Comparison of ENCODE assay signal across 8 cellular contexts in genomic region chr10:15405319-15405718, GRCh38. TPM values are rescaled to one million over a fixed set of nuclear protein-coding genes. Genes with fewer than 3 reads are reported as not detected.
"Had no signal": no experiment of that assay in that cellular context is flagged by ENCODE, and none has a peak within 500 bp of the region (broad histone marks: within the 10 kb centered on the region; RNA-seq: fewer than 3 reads in every experiment).

No MANE protein-coding gene starts in this region.

- H3K9ac ChIP-seq: KMS-11 had no signal

- ATAC-seq: HepG2 had no signal

- H3K4me2 ChIP-seq: KMS-11 had no signal

- DNase-seq: IMR-90, KBM-7, KG1 had no signal

- FAIRE-seq: HepG2, HTR-8/SVneo had no signal

- H3K27ac ChIP-seq: HL-60, KMS-11 had no signal

RNA-seq across cellular contexts. Expression of gene FAM171A1, which starts 34.2 kb away (rescaled TPM):
- total RNA-seq: HT-29 had no signal
